ENCODE assay signal across 1 cellular context in the genomic region with DNA sequence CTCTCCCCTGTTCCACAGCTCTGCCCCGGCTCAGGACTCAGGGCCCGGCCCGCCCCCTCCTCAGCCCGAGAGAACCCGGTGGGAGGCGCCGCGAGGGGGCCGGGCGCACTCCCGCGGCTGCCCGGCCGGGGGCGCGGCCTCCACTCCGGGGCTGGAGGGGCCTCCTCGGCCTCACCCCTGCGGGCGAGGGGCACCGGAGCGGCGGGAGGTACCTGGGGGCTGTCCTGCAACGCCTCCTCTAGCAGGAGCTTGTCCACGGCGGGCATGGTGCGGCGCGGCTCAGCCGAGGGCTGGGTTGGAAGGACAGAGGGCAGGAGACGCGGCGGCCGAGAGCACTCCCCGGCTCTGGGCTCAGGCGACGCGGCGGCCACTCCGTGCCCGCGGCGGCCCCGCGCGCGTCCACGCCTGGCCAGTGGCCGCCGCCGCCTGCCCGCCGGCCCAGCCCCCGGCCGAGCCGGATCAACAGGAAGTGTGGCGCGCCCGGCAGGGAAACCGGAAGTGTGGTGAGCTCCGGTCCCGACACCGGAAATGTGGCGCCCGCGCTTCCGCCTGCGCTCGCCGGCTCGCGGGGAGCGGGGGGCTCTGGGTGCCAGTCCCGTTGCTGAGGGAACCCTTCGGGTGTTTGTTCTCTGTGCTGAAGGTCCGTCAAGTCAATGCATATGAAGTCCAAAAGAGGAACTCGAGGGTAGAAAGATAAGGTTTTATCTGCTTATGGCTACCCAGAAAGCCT.
TF ChIP-seq lines count a peak whose summit lies in the region.

A gene with protein sequence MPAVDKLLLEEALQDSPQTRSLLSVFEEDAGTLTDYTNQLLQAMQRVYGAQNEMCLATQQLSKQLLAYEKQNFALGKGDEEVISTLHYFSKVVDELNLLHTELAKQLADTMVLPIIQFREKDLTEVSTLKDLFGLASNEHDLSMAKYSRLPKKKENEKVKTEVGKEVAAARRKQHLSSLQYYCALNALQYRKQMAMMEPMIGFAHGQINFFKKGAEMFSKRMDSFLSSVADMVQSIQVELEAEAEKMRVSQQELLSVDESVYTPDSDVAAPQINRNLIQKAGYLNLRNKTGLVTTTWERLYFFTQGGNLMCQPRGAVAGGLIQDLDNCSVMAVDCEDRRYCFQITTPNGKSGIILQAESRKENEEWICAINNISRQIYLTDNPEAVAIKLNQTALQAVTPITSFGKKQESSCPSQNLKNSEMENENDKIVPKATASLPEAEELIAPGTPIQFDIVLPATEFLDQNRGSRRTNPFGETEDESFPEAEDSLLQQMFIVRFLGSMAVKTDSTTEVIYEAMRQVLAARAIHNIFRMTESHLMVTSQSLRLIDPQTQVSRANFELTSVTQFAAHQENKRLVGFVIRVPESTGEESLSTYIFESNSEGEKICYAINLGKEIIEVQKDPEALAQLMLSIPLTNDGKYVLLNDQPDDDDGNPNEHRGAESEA (minus strand): TSS at position 428 of the 730 bp plus-strand sequence. CDS start 162 bp downstream, at position 266.

TF ChIP-seq in HepG2, 621 proteins besides CTCF, POLR2A, EP300 and RAD21 (continued from another document and continues in another):
- TF ChIP-seq, protein P1, sequence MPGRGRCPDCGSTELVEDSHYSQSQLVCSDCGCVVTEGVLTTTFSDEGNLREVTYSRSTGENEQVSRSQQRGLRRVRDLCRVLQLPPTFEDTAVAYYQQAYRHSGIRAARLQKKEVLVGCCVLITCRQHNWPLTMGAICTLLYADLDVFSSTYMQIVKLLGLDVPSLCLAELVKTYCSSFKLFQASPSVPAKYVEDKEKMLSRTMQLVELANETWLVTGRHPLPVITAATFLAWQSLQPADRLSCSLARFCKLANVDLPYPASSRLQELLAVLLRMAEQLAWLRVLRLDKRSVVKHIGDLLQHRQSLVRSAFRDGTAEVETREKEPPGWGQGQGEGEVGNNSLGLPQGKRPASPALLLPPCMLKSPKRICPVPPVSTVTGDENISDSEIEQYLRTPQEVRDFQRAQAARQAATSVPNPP (CRISPR knock-in tag; IDR thresholded peaks at IDR 0.05): 0 out of 2 replicates have a peak, but pooled peaks have one; percentile 27
- TF ChIP-seq ZNF598 (CRISPR knock-in tag; IDR thresholded peaks at IDR 0.05; ENCODE audit: borderline replicate concordance) (no peak), SMARCC2 (IDR thresholded peaks at IDR 0.05) (no peak), NFIB (CRISPR knock-in tag; IDR thresholded peaks at IDR 0.05; ENCODE audit: borderline replicate concordance) (no peak), MBNL3 (CRISPR knock-in tag; conservative IDR thresholded peaks at IDR 0.05) (no peak), NCOR1 (IDR thresholded peaks at IDR 0.05; ENCODE audit: borderline replicate concordance, low read length) (no peak), ZNF232 (CRISPR knock-in tag; IDR thresholded peaks at IDR 0.05; ENCODE audit: borderline replicate concordance) (peak; percentile 65; the same call in 1 of the 2 replicates), RCOR2 (CRISPR knock-in tag; IDR thresholded peaks at IDR 0.05) (no peak), NR2C2 (CRISPR knock-in tag; IDR thresholded peaks at IDR 0.05; ENCODE audit: borderline replicate concordance) (peak; percentile 64; the same call in 1 of the 2 replicates), ZBTB38 (CRISPR knock-in tag; IDR thresholded peaks at IDR 0.05) (peak; percentile 64), MYC (CRISPR knock-in tag; IDR thresholded peaks at IDR 0.05; ENCODE audit: borderline replicate concordance) (peak; percentile 67; the same call in 1 of the 2 replicates), ZNF343 (CRISPR knock-in tag; IDR thresholded peaks at IDR 0.05) (peak; percentile 37; the same call in 1 of the 2 replicates), TAF1 (CRISPR knock-in tag; IDR thresholded peaks at IDR 0.05) (peak; percentile 81), ZNF121 (CRISPR knock-in tag; IDR thresholded peaks at IDR 0.05) (peak; percentile 38; the same call in 1 of the 2 replicates), ZFP90 (CRISPR knock-in tag; IDR thresholded peaks at IDR 0.05; ENCODE audit: borderline replicate concordance) (peak; percentile 22; the same call in 1 of the 2 replicates), AFF4 (CRISPR knock-in tag; IDR thresholded peaks at IDR 0.05) (no peak), MEIS1 (CRISPR knock-in tag; IDR thresholded peaks at IDR 0.05; ENCODE audit: borderline replicate concordance) (peak; percentile 84), SP2 (CRISPR knock-in tag; IDR thresholded peaks at IDR 0.05) (peak; percentile 52), ZC3H4 (CRISPR knock-in tag; IDR thresholded peaks at IDR 0.05; ENCODE audit: borderline replicate concordance) (no peak), SAP130 (CRISPR knock-in tag; IDR thresholded peaks at IDR 0.05; ENCODE audit: low read depth) (peak; percentile 83), ZNF501 (CRISPR knock-in tag; IDR thresholded peaks at IDR 0.05) (0 out of 2 replicates have a peak, but pooled peaks have one; percentile 6), ZBTB39 (CRISPR knock-in tag; IDR thresholded peaks at IDR 0.05) (no peak), ZNF296 (CRISPR knock-in tag; conservative IDR thresholded peaks at IDR 0.05) (no peak), CBX5 (CRISPR knock-in tag; IDR thresholded peaks at IDR 0.05; ENCODE audit: borderline replicate concordance) (no peak), NCOA5 (CRISPR knock-in tag; IDR thresholded peaks at IDR 0.05) (no peak), ZSCAN21 (CRISPR knock-in tag; IDR thresholded peaks at IDR 0.05; ENCODE audit: borderline replicate concordance) (peak; percentile 63; the same call in 1 of the 2 replicates), SIX4 (CRISPR knock-in tag; IDR thresholded peaks at IDR 0.05) (no peak), MAX (IDR thresholded peaks at IDR 0.05) (peak; percentile 67), ZNF770 (CRISPR knock-in tag; IDR thresholded peaks at IDR 0.05) (peak; percentile 98), ZFP62 (CRISPR knock-in tag; IDR thresholded peaks at IDR 0.05) (no peak), TMF1 (CRISPR knock-in tag; IDR thresholded peaks at IDR 0.05; ENCODE audit: low read depth) (0 out of 2 replicates have a peak, but pooled peaks have one; percentile 52)
- TF ChIP-seq, protein P2, sequence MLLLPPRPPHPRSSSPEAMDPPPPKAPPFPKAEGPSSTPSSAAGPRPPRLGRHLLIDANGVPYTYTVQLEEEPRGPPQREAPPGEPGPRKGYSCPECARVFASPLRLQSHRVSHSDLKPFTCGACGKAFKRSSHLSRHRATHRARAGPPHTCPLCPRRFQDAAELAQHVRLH (CRISPR knock-in tag; IDR thresholded peaks at IDR 0.05; ENCODE audit: borderline replicate concordance, low read depth): no peak
- TF ChIP-seq, protein P3, sequence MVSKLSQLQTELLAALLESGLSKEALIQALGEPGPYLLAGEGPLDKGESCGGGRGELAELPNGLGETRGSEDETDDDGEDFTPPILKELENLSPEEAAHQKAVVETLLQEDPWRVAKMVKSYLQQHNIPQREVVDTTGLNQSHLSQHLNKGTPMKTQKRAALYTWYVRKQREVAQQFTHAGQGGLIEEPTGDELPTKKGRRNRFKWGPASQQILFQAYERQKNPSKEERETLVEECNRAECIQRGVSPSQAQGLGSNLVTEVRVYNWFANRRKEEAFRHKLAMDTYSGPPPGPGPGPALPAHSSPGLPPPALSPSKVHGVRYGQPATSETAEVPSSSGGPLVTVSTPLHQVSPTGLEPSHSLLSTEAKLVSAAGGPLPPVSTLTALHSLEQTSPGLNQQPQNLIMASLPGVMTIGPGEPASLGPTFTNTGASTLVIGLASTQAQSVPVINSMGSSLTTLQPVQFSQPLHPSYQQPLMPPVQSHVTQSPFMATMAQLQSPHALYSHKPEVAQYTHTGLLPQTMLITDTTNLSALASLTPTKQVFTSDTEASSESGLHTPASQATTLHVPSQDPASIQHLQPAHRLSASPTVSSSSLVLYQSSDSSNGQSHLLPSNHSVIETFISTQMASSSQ (IDR thresholded peaks at IDR 0.05; ENCODE audit: low read depth): no peak
- TF ChIP-seq, protein P3 (CRISPR knock-in tag; IDR thresholded peaks at IDR 0.05; ENCODE audit: borderline replicate concordance): peak; percentile 46; the same call in 1 of the 2 replicates
- TF ChIP-seq, protein P4, sequence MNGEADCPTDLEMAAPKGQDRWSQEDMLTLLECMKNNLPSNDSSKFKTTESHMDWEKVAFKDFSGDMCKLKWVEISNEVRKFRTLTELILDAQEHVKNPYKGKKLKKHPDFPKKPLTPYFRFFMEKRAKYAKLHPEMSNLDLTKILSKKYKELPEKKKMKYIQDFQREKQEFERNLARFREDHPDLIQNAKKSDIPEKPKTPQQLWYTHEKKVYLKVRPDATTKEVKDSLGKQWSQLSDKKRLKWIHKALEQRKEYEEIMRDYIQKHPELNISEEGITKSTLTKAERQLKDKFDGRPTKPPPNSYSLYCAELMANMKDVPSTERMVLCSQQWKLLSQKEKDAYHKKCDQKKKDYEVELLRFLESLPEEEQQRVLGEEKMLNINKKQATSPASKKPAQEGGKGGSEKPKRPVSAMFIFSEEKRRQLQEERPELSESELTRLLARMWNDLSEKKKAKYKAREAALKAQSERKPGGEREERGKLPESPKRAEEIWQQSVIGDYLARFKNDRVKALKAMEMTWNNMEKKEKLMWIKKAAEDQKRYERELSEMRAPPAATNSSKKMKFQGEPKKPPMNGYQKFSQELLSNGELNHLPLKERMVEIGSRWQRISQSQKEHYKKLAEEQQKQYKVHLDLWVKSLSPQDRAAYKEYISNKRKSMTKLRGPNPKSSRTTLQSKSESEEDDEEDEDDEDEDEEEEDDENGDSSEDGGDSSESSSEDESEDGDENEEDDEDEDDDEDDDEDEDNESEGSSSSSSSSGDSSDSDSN (CRISPR knock-in tag; IDR thresholded peaks at IDR 0.05): peak; percentile 85; the same call in 1 of the 2 replicates
